17 cellular contexts compared by ENCODE assay signal in the genomic region with DNA sequence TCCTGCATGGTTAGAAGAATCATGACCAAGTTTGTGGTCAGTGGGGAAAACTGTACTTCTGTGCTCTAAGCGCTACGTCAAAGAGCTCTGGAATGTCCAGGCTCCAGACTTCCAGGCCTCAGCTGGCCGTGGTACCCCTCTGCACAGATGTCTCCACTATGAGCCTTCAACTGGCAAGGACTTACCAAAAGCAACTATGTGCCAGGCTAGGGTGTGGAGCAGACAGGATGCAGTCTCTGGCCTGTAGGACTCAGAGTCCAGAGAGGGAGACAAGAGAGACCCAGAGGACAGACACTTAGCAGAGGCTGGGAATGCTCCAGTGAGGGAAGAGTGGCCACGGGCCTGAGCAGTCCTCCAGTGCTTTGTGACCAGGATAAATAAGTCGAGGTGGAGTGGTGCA. TPM values are rescaled to one million over a fixed set of nuclear protein-coding genes. Genes with fewer than 3 reads are reported as not detected.
DNase-seq lines count a peak whose midpoint lies in the region; ATAC-seq, FAIRE-seq and TF ChIP-seq lines count a peak whose summit lies in the region.
"Had no signal": no experiment of that assay in that cellular context is flagged by ENCODE, and none has a peak within 500 bp of the region (broad histone marks: within the 10 kb centered on the region; RNA-seq: fewer than 3 reads in every experiment).

No MANE protein-coding gene starts in this region.

- H3K9me3 ChIP-seq in KOPT-K1 (ENCODE audit: insufficient read depth, low read length, poor library complexity, severe bottlenecking), result no peaks in the 10 kb centered on the region
- H3K9me3 ChIP-seq: neutrophil had no signal

- ATAC-seq in activated CD8-positive, alpha-beta memory T cell treated with anti-CD3 and anti-CD28 coated beads, Interleukin-2, amount 10 ng/mL, durations not matched to agents 7 days and 5 days, result no peak
- ATAC-seq in naive thymus-derived CD8-positive, alpha-beta T cell, result no peak
- ATAC-seq: effector memory CD8-positive, alpha-beta T cell had no signal

- H3K4me1 Mint-ChIP-seq in activated CD8-positive, alpha-beta memory T cell treated with anti-CD3 and anti-CD28 coated beads, Interleukin-2, amount 10 ng/mL, durations not matched to agents 7 days and 5 days, result peaks cover 32% of the 10 kb centered on the region
- peaks cover 34 to 86% (median 73%) of the 10 kb centered on the region in 4 donors for H3K4me1 Mint-ChIP-seq in naive thymus-derived CD8-positive, alpha-beta T cell
- H3K4me1 Mint-ChIP-seq: activated B cell treated with CpG ODN at 0.5 μM for 24 hours had no signal

- in situ Hi-C loops in astrocyte of the cerebellum (cut with HindIII; ENCODE audit: low sequenced_read_pairs), result no loop called here

- no peak for TF ChIP-seq CTCF in astrocyte of the cerebellum (IDR thresholded peaks at IDR 0.05; ENCODE audit: low read depth, low read length, missing control alignments)
- no peak for TF ChIP-seq CTCF in D721Med (IDR thresholded peaks at IDR 0.05; ENCODE audit: insufficient read depth, missing control alignments)

- H3K27me3 Mint-ChIP-seq in activated CD8-positive, alpha-beta memory T cell treated with anti-CD3 and anti-CD28 coated beads, Interleukin-2, amount 10 ng/mL, durations not matched to agents 7 days and 5 days, result peaks cover 46% of the 10 kb centered on the region
- no peaks in the 10 kb centered on the region for H3K27me3 Mint-ChIP-seq in naive thymus-derived CD8-positive, alpha-beta T cell
- H3K27me3 Mint-ChIP-seq: effector memory CD8-positive, alpha-beta T cell had no signal

- DNase-seq in activated CD8-positive, alpha-beta memory T cell treated with anti-CD3 and anti-CD28 coated beads, Interleukin-2, amount 50 U/mL, for 48 hours, result peak; percentile 51
- DNase-seq in activated CD8-positive, alpha-beta memory T cell treated with anti-CD3 and anti-CD28 coated beads, Interleukin-2, amount 10 ng/mL, durations not matched to agents 7 days and 5 days, result no peak
- peak; percentile 31 for DNase-seq in astrocyte of the cerebellum (ENCODE audit: low read depth)
- DNase-seq in naive thymus-derived CD8-positive, alpha-beta T cell, result no peak
- DNase-seq in D721Med (ENCODE audit: insufficient read length, low spot score), result no peak
- DNase-seq in HT-29 (ENCODE audit: low spot score), result no peak
- no peak for DNase-seq in OCI-M2 (lab: John Stamatoyannopoulos, UW; ENCODE audit: unreplicated experiment)
- DNase-seq: activated B cell treated with CpG ODN at 0.5 μM for 24 hours; CD8-positive, alpha-beta memory T cell; effector memory CD8-positive, alpha-beta T cell; hypothalamus; NCI-H2029 treated with DMSO at 0.1 percent for 48 hours; NCI-H510A; SIG-M5 had no signal

- no peak overlapping the region for H3K4me3 ChIP-seq in astrocyte of the cerebellum (ENCODE audit: low read depth, low read length)

- POLR2A ChIA-PET in naive thymus-derived CD8-positive, alpha-beta T cell (lab: Charles Lee), result interaction anchor here (1.2 to 1.5 kb wide), 3 partner anchors 8 to 10 kb away, joined by 3 to 5 read pairs (median 3); no protein-coding TSS in a partner anchor

- CTCF ChIA-PET in activated CD8-positive, alpha-beta memory T cell treated with anti-CD3 and anti-CD28 coated beads, Interleukin-2, amount 10 ng/mL, durations not matched to agents 7 days and 5 days (lab: Charles Lee), result interaction anchor here (1.0 to 1.8 kb wide), 4 partner anchors 15 to 57 kb away, joined by 3 to 6 read pairs (median 4); no protein-coding TSS in a partner anchor

- H3K9me3 Mint-ChIP-seq in activated CD8-positive, alpha-beta memory T cell treated with anti-CD3 and anti-CD28 coated beads, Interleukin-2, amount 10 ng/mL, durations not matched to agents 7 days and 5 days (ENCODE audit: low read depth), result no peaks in the 10 kb centered on the region
- no peaks in the 10 kb centered on the region for H3K9me3 Mint-ChIP-seq in naive thymus-derived CD8-positive, alpha-beta T cell
- H3K9me3 Mint-ChIP-seq: activated B cell treated with CpG ODN at 0.5 μM for 24 hours; CD8-positive, alpha-beta memory T cell; effector memory CD8-positive, alpha-beta T cell had no signal

- FAIRE-seq in D721Med (lab: Jason Lieb, UNC), result no peak
- FAIRE-seq: urothelium cell line had no signal

- H3K27ac ChIP-seq in KOPT-K1 (ENCODE audit: low read depth, low read length, poor library complexity, severe bottlenecking), result peak overlapping the region; percentile 95
- H3K27ac ChIP-seq: neutrophil had no signal

- no peaks in the 10 kb centered on the region for H3K36me3 Mint-ChIP-seq in activated CD8-positive, alpha-beta memory T cell treated with anti-CD3 and anti-CD28 coated beads, Interleukin-2, amount 10 ng/mL, durations not matched to agents 7 days and 5 days
- no peaks in the 10 kb centered on the region for H3K36me3 Mint-ChIP-seq in naive thymus-derived CD8-positive, alpha-beta T cell
- H3K36me3 Mint-ChIP-seq: CD8-positive, alpha-beta memory T cell had no signal

- no peak overlapping the region for H3K4me3 Mint-ChIP-seq in activated CD8-positive, alpha-beta memory T cell treated with anti-CD3 and anti-CD28 coated beads, Interleukin-2, amount 10 ng/mL, durations not matched to agents 7 days and 5 days
- peak overlapping the region in 5 of 10 donors; percentile 0 to 49 (median 26) for H3K4me3 Mint-ChIP-seq in naive thymus-derived CD8-positive, alpha-beta T cell
- H3K4me3 Mint-ChIP-seq: activated B cell treated with CpG ODN at 0.5 μM for 24 hours; effector memory CD8-positive, alpha-beta T cell had no signal

- H3K27ac Mint-ChIP-seq in activated CD8-positive, alpha-beta memory T cell treated with anti-CD3 and anti-CD28 coated beads, Interleukin-2, amount 10 ng/mL, durations not matched to agents 7 days and 5 days, result no peak overlapping the region
- peak overlapping the region; percentile 33 to 95 (median 77) for H3K27ac Mint-ChIP-seq in naive thymus-derived CD8-positive, alpha-beta T cell
- H3K27ac Mint-ChIP-seq: activated B cell treated with CpG ODN at 0.5 μM for 24 hours had no signal

- H3K36me3 ChIP-seq in KOPT-K1 (ENCODE audit: insufficient read depth, low read length), result no peaks in the 10 kb centered on the region
- H3K36me3 ChIP-seq: neutrophil had no signal

RNA-seq across cellular contexts. Expression of a gene that starts 31.0 kb away (rescaled TPM):
- total RNA-seq in activated CD8-positive, alpha-beta memory T cell treated with anti-CD3 and anti-CD28 coated beads, Interleukin-2, amount 10 ng/mL, durations not matched to agents 7 days and 5 days, result 1 to 10 TPM; 7.0 to 7.9 TPM
- 100 to 1,000 TPM; 910 to 911 TPM for total RNA-seq in naive thymus-derived CD8-positive, alpha-beta T cell
- 100 to 1,000 TPM; 207 to 600 (median 328) TPM for polyA plus RNA-seq in naive thymus-derived CD8-positive, alpha-beta T cell
- 23.8 and 28.5 TPM in 2 replicates for total RNA-seq in HT-29 (2014; rRNA removed; shearing (Covaris generic))

Comparison
In these comparisons a context has a peak if more than half of its experiments do, and no peak if none do; other contexts are left out.
1. DNase-seq: peak in activated CD8-positive, alpha-beta memory T cell treated with anti-CD3 and anti-CD28 coated beads, Interleukin-2, amount 50 U/mL, for 48 hours (single experiment) and astrocyte of the cerebellum (single experiment); none in activated CD8-positive, alpha-beta memory T cell treated with anti-CD3 and anti-CD28 coated beads, Interleukin-2, amount 10 ng/mL, durations not matched to agents 7 days and 5 days (single experiment), naive thymus-derived CD8-positive, alpha-beta T cell (0 of 10), D721Med (single experiment), HT-29 (single experiment) and OCI-M2 (single experiment).
2. RNA of a gene that starts 31.0 kb away (total RNA-seq): 910 to 911 TPM in naive thymus-derived CD8-positive, alpha-beta T cell; 23.8 to 28.5 TPM in HT-29 and 7.0 to 7.9 TPM in activated CD8-positive, alpha-beta memory T cell treated with anti-CD3 and anti-CD28 coated beads, Interleukin-2, amount 10 ng/mL, durations not matched to agents 7 days and 5 days; every median in the first group is over 10 times any median in the second.